ENCODE assay signal across 9 cellular contexts in the genomic region with DNA sequence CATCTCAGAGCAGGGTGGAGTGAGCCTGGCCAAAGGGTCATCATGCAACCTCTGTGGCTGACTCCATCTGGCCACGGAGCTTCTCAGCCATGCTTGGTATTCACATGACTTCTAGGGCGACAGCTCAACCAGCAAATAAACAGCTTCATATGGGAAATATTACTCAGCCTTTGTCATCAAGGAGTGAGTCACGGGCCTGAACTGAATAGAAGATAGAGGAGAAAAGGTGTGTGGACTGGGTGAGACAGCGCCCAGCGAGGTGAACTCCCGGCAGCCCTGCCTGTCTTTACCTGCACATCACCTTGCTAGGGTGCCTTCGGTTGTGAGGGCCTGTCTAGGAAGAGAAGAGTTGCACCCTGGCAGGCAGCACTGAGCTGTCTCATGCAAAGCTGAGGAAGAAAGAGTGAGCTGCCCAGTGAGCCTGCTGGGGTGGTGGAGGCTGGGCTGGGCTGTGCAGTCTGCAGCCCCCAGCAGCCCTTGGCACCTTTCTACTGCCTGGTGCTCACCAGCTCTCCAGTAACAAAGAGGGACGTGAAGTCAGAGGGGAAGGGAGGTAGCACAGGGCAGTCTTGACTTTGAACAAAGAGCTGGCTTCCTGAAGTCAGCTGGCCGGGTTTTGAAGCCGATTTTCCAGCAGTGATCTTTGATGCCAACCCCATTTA.
DNase-seq lines count a peak whose midpoint lies in the region; ATAC-seq and TF ChIP-seq lines count a peak whose summit lies in the region.
"Had no signal": no experiment of that assay in that cellular context is flagged by ENCODE, and none has a peak within 500 bp of the region (broad histone marks: within the 10 kb centered on the region; RNA-seq: fewer than 3 reads in every experiment).

No MANE protein-coding gene starts in this region.

- CTCF ChIA-PET in PC-3 (lab: Charles Lee): interaction anchor here (0.6 to 1.8 kb wide), 6 partner anchors 47 to 344 kb away, joined by 3 to 11 read pairs (median 5); no protein-coding TSS in a partner anchor

- TF ChIP-seq CTCF in PC-3 (conservative IDR thresholded peaks at IDR 0.05; ENCODE audit: low read depth, low read length) (no peak), esophagus muscularis mucosa (IDR thresholded peaks at IDR 0.05) (no peak)

- H3K27ac ChIP-seq in PC-3 (ENCODE audit: low read length): peak overlapping the region; percentile 99
- peak overlapping the region; percentile 87 to 94 (median 90) for H3K27ac ChIP-seq in esophagus muscularis mucosa (replicated peaks in 1 of 4)
- peak overlapping the region in 20 of 21 experiments; percentile 45 to 91 (median 84) for H3K27ac ChIP-seq in skin epidermis

- no peaks in the 10 kb centered on the region for H3K36me3 ChIP-seq in PC-3 (ENCODE audit: low read depth, low read length)
- no peaks in the 10 kb centered on the region for H3K36me3 ChIP-seq in esophagus muscularis mucosa
- H3K36me3 ChIP-seq: BLaER1 treated with 17β-estradiol and CSF1 and Interleukin-3, amounts not matched to agents 10 nM and 100 nM had no signal

- intact Hi-C loops in PC-3 (cut with micrococcal nuclease) (loop anchor here (1.0 to 5.0 kb wide), 13 partner anchors 24 to 361 kb away; no protein-coding TSS in a partner anchor), esophagus muscularis mucosa (cut with DNase I) (loop anchor here (2.0 kb wide), 2 partner anchors 68 to 112 kb away; no protein-coding TSS in a partner anchor)

- H3K9me2 ChIP-seq in PC-3 (replicated peaks; ENCODE audit: low read length): no peaks in the 10 kb centered on the region

- peak overlapping the region; percentile 26; the same call in 1 of the 2 replicates for H3K4me3 ChIP-seq in PC-3 (ENCODE audit: low read length)
- no peak overlapping the region for H3K4me3 ChIP-seq in esophagus muscularis mucosa
- peak overlapping the region in 1 of 7 experiments; percentile 1 for H3K4me3 ChIP-seq in skin epidermis
- H3K4me3 ChIP-seq: BLaER1 treated with 17β-estradiol and CSF1 and Interleukin-3, amounts not matched to agents 10 nM and 100 nM had no signal

- peaks cover 14% of the 10 kb centered on the region for H3F3A ChIP-seq in PC-3 (ENCODE audit: low read length, unreplicated experiment)

- no peak overlapping the region for H2AFZ ChIP-seq in PC-3 (ENCODE audit: low read length)

- peak overlapping the region; percentile 88 for H3K9ac ChIP-seq in PC-3 (ENCODE audit: low read length)
- H3K9ac ChIP-seq: BLaER1 treated with 17β-estradiol and CSF1 and Interleukin-3, amounts not matched to agents 10 nM and 100 nM had no signal

- POLR2A ChIA-PET in PC-3 (lab: Charles Lee; ENCODE audit: unreplicated experiment): interaction anchor here (0.8 to 1.3 kb wide), 6 partner anchors 25 to 374 kb away, joined by 3 to 6 read pairs (median 4); a partner anchor contains a TSS

- BruUV-seq in PC-3 (replicated peaks; lab: Mats Ljungman, UMichigan): TSS peak; percentile 82

- peaks cover 72% of the 10 kb centered on the region for H3K79me2 ChIP-seq in PC-3 (ENCODE audit: low read length)

- H3K27me3 ChIP-seq in PC-3 (ENCODE audit: low read length) (no peaks in the 10 kb centered on the region), esophagus muscularis mucosa (no peaks in the 10 kb centered on the region)

- DNase-seq in activated CD4-positive, CD25-positive, alpha-beta regulatory T cell (lab: John Stamatoyannopoulos, UW): no peak
- DNase-seq in PC-3: peak; percentile 98
- DNase-seq in esophagus muscularis mucosa (ENCODE audit: extremely low spot score): no peak
- DNase-seq in HuH-7.5 (ENCODE audit: low spot score): no peak
- DNase-seq in NCI-H2107 (lab: John Stamatoyannopoulos, UW): no peak

- ATAC-seq in activated CD4-positive, CD25-positive, alpha-beta regulatory T cell treated with anti-CD3 and anti-CD28 coated beads, Interleukin-2, amount 50 U/mL, for 24 hours: peak; percentile 62 to 69
- ATAC-seq in PC-3: peak; percentile 76
- no peak for ATAC-seq in HG02981 (IDR thresholded peaks at IDR 0.05; ENCODE audit: unreplicated experiment)

- no peaks in the 10 kb centered on the region for H3K9me3 ChIP-seq in PC-3 (ENCODE audit: low read length)
- H3K9me3 ChIP-seq in esophagus muscularis mucosa: no peaks in the 10 kb centered on the region

- H4K20me1 ChIP-seq in PC-3 (ENCODE audit: low read length): no peaks in the 10 kb centered on the region
- H4K20me1 ChIP-seq: BLaER1 treated with 17β-estradiol and CSF1 and Interleukin-3, amounts not matched to agents 10 nM and 100 nM had no signal

- H3K4me1 ChIP-seq in PC-3 (ENCODE audit: insufficient read depth, low read length) (peaks cover 79% of the 10 kb centered on the region), esophagus muscularis mucosa (peaks cover 63 to 68% (median 66%) of the 10 kb centered on the region in 4 donors)

- TF ChIP-seq EP300 in esophagus muscularis mucosa (IDR thresholded peaks at IDR 0.05): peak; percentile 83

- 59% methylated on average over 10 of the region's 10 CpGs for WGBS in esophagus muscularis mucosa

- H3K4me2 ChIP-seq in PC-3 (ENCODE audit: low read length): peak overlapping the region; percentile 74

- TF ChIP-seq POLR2A in esophagus muscularis mucosa (IDR thresholded peaks at IDR 0.05; ENCODE audit: low read depth): no peak
